11 cellular contexts compared by ENCODE assay signal in the genomic region with DNA sequence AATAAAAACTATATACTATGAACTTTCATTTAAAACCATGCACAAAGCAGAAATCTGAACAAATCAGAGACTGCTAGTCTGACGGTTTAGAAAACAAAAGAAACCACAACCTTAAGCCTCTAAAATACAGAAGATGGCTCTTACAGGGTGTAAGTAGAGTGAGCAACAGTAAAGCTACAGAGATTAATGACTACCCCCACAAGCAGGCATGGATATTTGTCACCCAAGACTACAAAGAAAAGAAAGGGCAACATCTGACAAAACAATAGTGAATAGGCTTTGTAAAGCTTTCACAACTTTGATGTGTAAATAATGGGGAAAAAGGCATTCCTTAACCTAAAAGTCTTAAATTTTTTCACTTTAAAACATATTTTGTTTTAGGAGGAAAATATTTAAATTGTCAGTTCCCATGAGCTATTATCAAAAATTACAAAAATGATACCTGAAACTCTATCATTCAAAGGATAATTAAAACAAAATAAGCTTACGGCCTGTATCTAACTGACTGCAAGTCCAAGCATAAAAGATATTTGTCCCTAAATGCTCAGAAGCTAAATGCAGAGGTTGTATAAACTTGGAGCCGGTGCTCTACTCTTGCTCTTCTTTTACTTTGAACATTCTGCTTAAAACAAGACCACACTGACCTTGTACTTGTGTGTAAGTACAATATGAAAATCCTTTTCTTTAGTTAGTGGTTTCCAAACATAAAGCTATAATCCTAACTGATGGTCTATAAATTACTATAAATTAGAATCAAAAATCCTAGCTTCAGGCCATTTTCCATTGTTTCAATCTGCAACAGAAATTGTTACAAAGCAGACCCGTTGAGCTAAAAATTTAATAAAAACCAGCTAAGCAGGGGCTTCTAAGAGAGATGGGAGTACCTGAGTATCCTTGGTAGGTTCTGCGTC.
DNase-seq lines count a peak whose midpoint lies in the region; ATAC-seq, FAIRE-seq and TF ChIP-seq lines count a peak whose summit lies in the region.
"Had no signal": no experiment of that assay in that cellular context is flagged by ENCODE, and none has a peak within 500 bp of the region (broad histone marks: within the 10 kb centered on the region; RNA-seq: fewer than 3 reads in every experiment).

No MANE protein-coding gene starts in this region.

- H3K4me1 Mint-ChIP-seq in activated T-cell treated with anti-CD3 and anti-CD28 coated beads, Interleukin-2, amount 50 U/mL, for 72 hours (ENCODE audit: low read depth) = no peaks in the 10 kb centered on the region
- H3K4me1 Mint-ChIP-seq in activated CD8-positive, alpha-beta memory T cell treated with anti-CD3 and anti-CD28 coated beads, Interleukin-2, amount 10 ng/mL, durations not matched to agents 7 days and 5 days = peaks cover 5% of the 10 kb centered on the region

- no peak overlapping the region for H3K9ac ChIP-seq in HepG2 (ENCODE audit: insufficient read depth, low read depth, low read length)

- H3K9me3 Mint-ChIP-seq in activated T-cell treated with anti-CD3 and anti-CD28 coated beads, Interleukin-2, amount 50 U/mL, for 72 hours = no peaks in the 10 kb centered on the region
- H3K9me3 Mint-ChIP-seq in activated CD8-positive, alpha-beta memory T cell treated with anti-CD3 and anti-CD28 coated beads, Interleukin-2, amount 10 ng/mL, durations not matched to agents 7 days and 5 days (ENCODE audit: low read depth) = no peaks in the 10 kb centered on the region
- H3K9me3 Mint-ChIP-seq: activated CD4-positive, alpha-beta memory T cell treated with anti-CD3 and anti-CD28 coated beads for 36 hours; nephron; stimulated activated naive B cell treated with anti-CD40 and anti-IgM and Interleukin-4, amounts not matched to agents 10 μg/mL and 1 μg/mL and 100 μg/mL, for 72 hours had no signal

- peaks cover 4% of the 10 kb centered on the region for H3K79me2 ChIP-seq in HepG2 (ENCODE audit: insufficient read depth, low read length)

- intact Hi-C loops in HepG2 (cut with micrococcal nuclease; ENCODE audit: unreplicated experiment) (no loop called here), right lobe of liver (cut with DNase I) (no loop called here)

- no TSS peak for BruUV-seq in HepG2 (replicated peaks; lab: Mats Ljungman, UMichigan)

- CTCF ChIA-PET in HepG2 (lab: Yijun Ruan, JAX; ENCODE audit: low intra/inter-chr PET ratio, low total read pairs) = no interaction called here
- CTCF ChIA-PET in activated CD8-positive, alpha-beta memory T cell treated with anti-CD3 and anti-CD28 coated beads, Interleukin-2, amount 10 ng/mL, durations not matched to agents 7 days and 5 days (lab: Charles Lee) = interaction anchor here (1.0 to 3.0 kb wide), 4 partner anchors 10 to 194 kb away, joined by 3 to 16 read pairs (median 3); no protein-coding TSS in a partner anchor

- in situ Hi-C loops in HepG2 (cut with HindIII; ENCODE audit: extremely low pct_ligation_motif_present, low pct_unique_long_range_greater_than_20kb) = no loop called here

- no peak overlapping the region for H3K4me3 Mint-ChIP-seq in activated T-cell treated with anti-CD3 and anti-CD28 coated beads, Interleukin-2, amount 50 U/mL, for 72 hours
- H3K4me3 Mint-ChIP-seq in activated CD8-positive, alpha-beta memory T cell treated with anti-CD3 and anti-CD28 coated beads, Interleukin-2, amount 10 ng/mL, durations not matched to agents 7 days and 5 days = no peak overlapping the region
- H3K4me3 Mint-ChIP-seq: activated CD4-positive, alpha-beta memory T cell treated with anti-CD3 and anti-CD28 coated beads for 36 hours; stimulated activated naive B cell treated with anti-CD40 and anti-IgM and Interleukin-4, amounts not matched to agents 10 μg/mL and 1 μg/mL and 100 μg/mL, for 72 hours had no signal

- H3K27me3 ChIP-seq in HepG2 (ENCODE audit: control insufficient read depth in 1 of 2, insufficient read depth in 2 of 2, low read length in 2 of 2) (no peaks in the 10 kb centered on the region), right lobe of liver (no peaks in the 10 kb centered on the region), muscle layer of duodenum (ENCODE audit: low read depth, low read length) (no peaks in the 10 kb centered on the region)

- POLR2A ChIA-PET in HepG2 (lab: Yijun Ruan, JAX) = interaction anchor here (0.8 to 1.2 kb wide), 2 partner anchors 11 to 75 kb away, joined by 3 read pairs; partner anchors contain the start of gene SPAG9

- H3K4me2 ChIP-seq in HepG2 (ENCODE audit: low read depth, low read length) = no peak overlapping the region

- H3K27me3 Mint-ChIP-seq in activated T-cell treated with anti-CD3 and anti-CD28 coated beads, Interleukin-2, amount 50 U/mL, for 72 hours (ENCODE audit: low read depth) = no peaks in the 10 kb centered on the region
- H3K27me3 Mint-ChIP-seq in activated CD8-positive, alpha-beta memory T cell treated with anti-CD3 and anti-CD28 coated beads, Interleukin-2, amount 10 ng/mL, durations not matched to agents 7 days and 5 days = no peaks in the 10 kb centered on the region
- H3K27me3 Mint-ChIP-seq: activated CD4-positive, alpha-beta memory T cell treated with anti-CD3 and anti-CD28 coated beads for 36 hours; stimulated activated naive B cell treated with anti-CD40 and anti-IgM and Interleukin-4, amounts not matched to agents 10 μg/mL and 1 μg/mL and 100 μg/mL, for 72 hours had no signal

- H3K27ac ChIP-seq in HepG2 (ENCODE audit: extremely low read length, insufficient read depth, low read length) (peak overlapping the region; percentile 37), right lobe of liver (no peak overlapping the region), muscle layer of duodenum (ENCODE audit: low read length) (no peak overlapping the region)

- H3K9me3 ChIP-seq in HepG2 (ENCODE audit: low read length) (no peaks in the 10 kb centered on the region), right lobe of liver (no peaks in the 10 kb centered on the region), muscle layer of duodenum (ENCODE audit: control insufficient read depth in 1 of 2, low read length in 2 of 2) (no peaks in the 10 kb centered on the region)

- no peak for TF ChIP-seq CTCF in HepG2 (CRISPR knock-in tag; IDR thresholded peaks at IDR 0.05)
- TF ChIP-seq CTCF in right lobe of liver (IDR thresholded peaks at IDR 0.05) = no peak
- no peak for TF ChIP-seq CTCF in choroid plexus epithelial cell (conservative IDR thresholded peaks at IDR 0.05; ENCODE audit: low read depth, low read length)

- peak; percentile 67 for DNase-seq in HepG2 (ENCODE audit: low spot score)
- DNase-seq in right lobe of liver = no peak
- no peak for DNase-seq in choroid plexus epithelial cell (ENCODE audit: low read depth)
- no peak for DNase-seq in activated T-cell treated with anti-CD3 and anti-CD28 coated beads, Interleukin-2, amount 50 U/mL, for 72 hours
- DNase-seq in DMS79 (lab: John Stamatoyannopoulos, UW) = no peak
- DNase-seq in NAMALWA (ENCODE audit: low spot score) = no peak
- DNase-seq in activated CD8-positive, alpha-beta memory T cell treated with anti-CD3 and anti-CD28 coated beads, Interleukin-2, amount 10 ng/mL, durations not matched to agents 7 days and 5 days = no peak
- DNase-seq: activated CD4-positive, alpha-beta memory T cell treated with anti-CD3 and anti-CD28 coated beads for 36 hours; stimulated activated naive B cell treated with anti-CD40 and anti-IgM and Interleukin-4, amounts not matched to agents 10 μg/mL and 1 μg/mL and 100 μg/mL, for 72 hours had no signal

- TF ChIP-seq POLR2A in HepG2 (IDR thresholded peaks at IDR 0.05; ENCODE audit: insufficient read depth in 1 of 2, low read depth in 2 of 2, low read length in 2 of 2) (no peak), right lobe of liver (IDR thresholded peaks at IDR 0.05) (no peak)

- H3K4me3 ChIP-seq in HepG2 (replicated peaks in 1 of 3; ENCODE audit: insufficient read depth in 1 of 3, low read depth in 2 of 3, low read length in 3 of 3) (no peak overlapping the region), right lobe of liver (no peak overlapping the region), choroid plexus epithelial cell (ENCODE audit: low read depth, low read length) (peak overlapping the region; percentile 59), muscle layer of duodenum (ENCODE audit: low read depth in 1 of 2, low read length in 2 of 2) (peak overlapping the region; percentile 52)

- peaks cover 4% of the 10 kb centered on the region; the same call in 1 of the 2 replicates for H4K20me1 ChIP-seq in HepG2 (ENCODE audit: insufficient read depth, low read length)

- no peak for TF ChIP-seq EP300 in HepG2 (IDR thresholded peaks at IDR 0.05; ENCODE audit: low read depth in 2 of 2, low read length in 2 of 2)
- TF ChIP-seq EP300 in HepG2 (CRISPR knock-in tag; IDR thresholded peaks at IDR 0.05; ENCODE audit: borderline replicate concordance) = no peak

- no peak for FAIRE-seq in HepG2 (lab: Jason Lieb, UNC)

- ATAC-seq in HepG2 = peak; percentile 59; the same call in 2 of the 3 replicates
- no peak for ATAC-seq in right lobe of liver
- ATAC-seq in activated T-cell treated with anti-CD3 and anti-CD28 coated beads, Interleukin-2, amount 50 U/mL, for 72 hours (replicated peaks in 1 of 2) = no peak
- no peak for ATAC-seq in activated CD8-positive, alpha-beta memory T cell treated with anti-CD3 and anti-CD28 coated beads, Interleukin-2, amount 10 ng/mL, durations not matched to agents 7 days and 5 days
- ATAC-seq: stimulated activated naive B cell treated with anti-CD40 and anti-IgM and Interleukin-4, amounts not matched to agents 10 μg/mL and 1 μg/mL and 100 μg/mL, for 72 hours had no signal

- H3K27ac Mint-ChIP-seq in activated T-cell treated with anti-CD3 and anti-CD28 coated beads, Interleukin-2, amount 50 U/mL, for 72 hours = no peak overlapping the region
- H3K27ac Mint-ChIP-seq in activated CD8-positive, alpha-beta memory T cell treated with anti-CD3 and anti-CD28 coated beads, Interleukin-2, amount 10 ng/mL, durations not matched to agents 7 days and 5 days = no peak overlapping the region
- H3K27ac Mint-ChIP-seq: activated CD4-positive, alpha-beta memory T cell treated with anti-CD3 and anti-CD28 coated beads for 36 hours; stimulated activated naive B cell treated with anti-CD40 and anti-IgM and Interleukin-4, amounts not matched to agents 10 μg/mL and 1 μg/mL and 100 μg/mL, for 72 hours had no signal

- peaks cover 17% of the 10 kb centered on the region for H3K4me1 ChIP-seq in HepG2 (ENCODE audit: insufficient read depth, low read length)
- peaks cover 0 to 10% (median 0%) of the 10 kb centered on the region in 4 donors for H3K4me1 ChIP-seq in right lobe of liver
- peaks cover 3 to 6% of the 10 kb centered on the region in 2 donors for H3K4me1 ChIP-seq in muscle layer of duodenum (ENCODE audit: control insufficient read depth in 1 of 2, insufficient read depth in 2 of 2, low read length in 2 of 2)

- H2AFZ ChIP-seq in HepG2 (ENCODE audit: low read length) = no peak overlapping the region

- H3K36me3 Mint-ChIP-seq in activated T-cell treated with anti-CD3 and anti-CD28 coated beads, Interleukin-2, amount 50 U/mL, for 72 hours (ENCODE audit: insufficient read depth in 2 of 2) = peaks cover 0 to 2% of the 10 kb centered on the region in 2 donors
- no peaks in the 10 kb centered on the region for H3K36me3 Mint-ChIP-seq in activated CD8-positive, alpha-beta memory T cell treated with anti-CD3 and anti-CD28 coated beads, Interleukin-2, amount 10 ng/mL, durations not matched to agents 7 days and 5 days

- 93% methylated on average over 5 of the region's 5 CpGs for WGBS in HepG2 (ENCODE audit: low lambda C conversion rate)
- WGBS in right lobe of liver (ENCODE audit: insufficient coverage, low coverage, low lambda C conversion rate, missing lambda C conversion rate) = 70% methylated on average over 5 of the region's 5 CpGs

- peaks cover 0 to 16% of the 10 kb centered on the region in 2 experiments; a peak in 2 of 5 replicates for H3K36me3 ChIP-seq in HepG2 (replicated peaks in 1 of 2; ENCODE audit: control insufficient read depth in 1 of 2, insufficient read depth in 2 of 2, low read length in 2 of 2)
- peaks cover 0 to 6% (median 0%) of the 10 kb centered on the region in 4 donors for H3K36me3 ChIP-seq in right lobe of liver
- H3K36me3 ChIP-seq in muscle layer of duodenum (ENCODE audit: control insufficient read depth in 1 of 2, insufficient read depth in 2 of 2, low read length in 2 of 2) = no peaks in the 10 kb centered on the region

- TF ChIP-seq RAD21 in HepG2 (CRISPR knock-in tag; IDR thresholded peaks at IDR 0.05) = no peak

Comparison
In these comparisons a context has a peak if more than half of its experiments do, and no peak if none do; other contexts are left out.
1. H3K4me3 ChIP-seq: peak in choroid plexus epithelial cell (single experiment) and muscle layer of duodenum (2 of 2); none in HepG2 (0 of 3) and right lobe of liver (0 of 3).